ENCODE assay signal across 8 cellular contexts in genomic region chr12:122887817-122888212, GRCh38. TPM values are rescaled to one million over a fixed set of nuclear protein-coding genes. Genes with fewer than 3 reads are reported as not detected.
DNase-seq lines count a peak whose midpoint lies in the region; ATAC-seq and TF ChIP-seq lines count a peak whose summit lies in the region.

No MANE protein-coding gene starts in this region.

- peak overlapping the region; percentile 50 to 70 for H3K27ac ChIP-seq in coronary artery
- H3K27ac ChIP-seq in smooth muscle cell (ENCODE audit: low read depth) = peak overlapping the region; percentile 95

- H3K36me3 ChIP-seq in smooth muscle cell (ENCODE audit: low read depth) (no peaks in the 10 kb centered on the region), MG63 (peaks cover 2% of the 10 kb centered on the region; the same call in 1 of the 2 replicates)

- 86% methylated on average over 5 of the region's 5 CpGs for WGBS in smooth muscle cell (ENCODE audit: low lambda C conversion rate)

- no peaks in the 10 kb centered on the region for H3K27me3 ChIP-seq in smooth muscle cell (ENCODE audit: low read depth)
- H3K27me3 ChIP-seq in MG63 = no peaks in the 10 kb centered on the region

- peaks cover 79% of the 10 kb centered on the region for H3K79me2 ChIP-seq in smooth muscle cell (ENCODE audit: low read depth)

- DNase-seq in coronary artery (ENCODE audit: low spot score) (no peak), smooth muscle cell (lab: John Stamatoyannopoulos, UW; ENCODE audit: unreplicated experiment) (no peak), HuH-7 (ENCODE audit: low spot score) (no peak), NCI-H1930 (lab: John Stamatoyannopoulos, UW) (no peak), NCI-H1105 (lab: John Stamatoyannopoulos, UW) (no peak), MG63 (no peak)

- H4K20me1 ChIP-seq in smooth muscle cell (ENCODE audit: low read depth) = peaks cover 98% of the 10 kb centered on the region

- peaks cover 52% of the 10 kb centered on the region for H3K4me1 ChIP-seq in smooth muscle cell (ENCODE audit: low read depth)

- peak overlapping the region; percentile 58 for H3K4me2 ChIP-seq in smooth muscle cell

- TF ChIP-seq CTCF in coronary artery (IDR thresholded peaks at IDR 0.05) (no peak), smooth muscle cell (IDR thresholded peaks at IDR 0.05; ENCODE audit: borderline replicate concordance, insufficient read depth, poor library complexity, severe bottlenecking) (no peak)

- no peak overlapping the region for H2AFZ ChIP-seq in smooth muscle cell (ENCODE audit: low read depth)

- ATAC-seq in GM19438 (IDR thresholded peaks at IDR 0.05; ENCODE audit: low read depth, unreplicated experiment) (peak; percentile 30), HG03442 (IDR thresholded peaks at IDR 0.05; ENCODE audit: unreplicated experiment) (peak; percentile 7)

- peaks cover 43% of the 10 kb centered on the region for H3F3A ChIP-seq in smooth muscle cell (ENCODE audit: low read depth)

- peak overlapping the region; percentile 55 for H3K4me3 ChIP-seq in coronary artery
- no peak overlapping the region for H3K4me3 ChIP-seq in smooth muscle cell
- H3K4me3 ChIP-seq in MG63 = no peak overlapping the region

- peak overlapping the region; percentile 77 for H3K9ac ChIP-seq in smooth muscle cell (ENCODE audit: low read depth)

- H3K9me3 ChIP-seq in smooth muscle cell (replicated peaks; ENCODE audit: low read depth) (no peaks in the 10 kb centered on the region), MG63 (no peaks in the 10 kb centered on the region)

RNA-seq across cellular contexts. Expression of gene VPS37B, which starts 8.1 kb away (rescaled TPM):
- total RNA-seq in smooth muscle cell = 14.8 and 20.4 TPM in 2 replicates
- polyA plus RNA-seq in smooth muscle cell = 25.3 and 37.9 TPM in 2 replicates
- 15.0 and 21.4 TPM in 2 replicates for total RNA-seq in MG63 (2014; rRNA removed; shearing (Covaris generic); ENCODE audit: low replicate concordance)

RNA-seq across cellular contexts. Expression of gene HIP1R, which starts 52.6 kb away (rescaled TPM):
- 7.4 and 27.8 TPM in 2 replicates for total RNA-seq in smooth muscle cell
- polyA plus RNA-seq in smooth muscle cell = 6.0 and 13.7 TPM in 2 replicates
- total RNA-seq in MG63 (2014; rRNA removed; shearing (Covaris generic); ENCODE audit: low replicate concordance) = 6.4 and 14.8 TPM in 2 replicates
